In genomic region chrX:19772759-19773623, GRCh38 we compare ENCODE assay signal across 9 cellular contexts.
DNase-seq lines count a peak whose midpoint lies in the region; ATAC-seq lines count a peak whose summit lies in the region.
"Had no signal": no experiment of that assay in that cellular context is flagged by ENCODE, and none has a peak within 500 bp of the region (broad histone marks: within the 10 kb centered on the region; RNA-seq: fewer than 3 reads in every experiment).

No MANE protein-coding gene starts in this region.

- peak overlapping the region; percentile 86 for H3K27ac Mint-ChIP-seq in activated CD4-positive, alpha-beta T cell treated with anti-CD3 and anti-CD28 coated beads, Interleukin-2, amount 10 ng/mL, durations not matched to agents 7 days and 5 days
- peak overlapping the region; percentile 92 for H3K27ac Mint-ChIP-seq in activated naive CD8-positive, alpha-beta T cell

- ATAC-seq in HG03442 (IDR thresholded peaks at IDR 0.05; ENCODE audit: unreplicated experiment), result peak; percentile 45
- peak; percentile 8 for ATAC-seq in stimulated activated naive CD8-positive, alpha-beta T cell treated with anti-CD3 and anti-CD28 coated beads, Interleukin-15, Interleukin-2, amounts not matched to agents 100 U/mL and 50 U/mL, for 24 hours

- peaks cover 22% of the 10 kb centered on the region for H3K36me3 Mint-ChIP-seq in activated CD4-positive, alpha-beta T cell treated with anti-CD3 and anti-CD28 coated beads, Interleukin-2, amount 10 ng/mL, durations not matched to agents 7 days and 5 days (ENCODE audit: low read depth)
- peaks cover 2% of the 10 kb centered on the region for H3K36me3 Mint-ChIP-seq in activated naive CD8-positive, alpha-beta T cell

- peak overlapping the region; percentile 55 for H3K4me3 Mint-ChIP-seq in activated CD4-positive, alpha-beta T cell treated with anti-CD3 and anti-CD28 coated beads, Interleukin-2, amount 10 ng/mL, durations not matched to agents 7 days and 5 days
- H3K4me3 Mint-ChIP-seq in activated naive CD8-positive, alpha-beta T cell, result peak overlapping the region; percentile 69

- POLR2A ChIA-PET in activated CD4-positive, alpha-beta T cell treated with anti-CD3 and anti-CD28 coated beads, Interleukin-2, amount 10 ng/mL, durations not matched to agents 7 days and 5 days (lab: Charles Lee), result no interaction called here

- no peaks in the 10 kb centered on the region for H3K27me3 Mint-ChIP-seq in activated CD4-positive, alpha-beta T cell treated with anti-CD3 and anti-CD28 coated beads, Interleukin-2, amount 10 ng/mL, durations not matched to agents 7 days and 5 days
- no peaks in the 10 kb centered on the region for H3K27me3 Mint-ChIP-seq in activated naive CD8-positive, alpha-beta T cell

- DNase-seq in activated CD4-positive, alpha-beta T cell treated with anti-CD3 and anti-CD28 coated beads, Interleukin-2, amount 10 ng/mL, durations not matched to agents 7 days and 5 days, result no peak
- DNase-seq in activated CD4-positive, alpha-beta T cell treated with anti-CD3 and anti-CD28 coated beads, Interleukin-2, amount 50 U/mL, for 4 hours, result no peak
- no peak for DNase-seq in stimulated activated naive CD8-positive, alpha-beta T cell treated with anti-CD3 and anti-CD28 coated beads, Interleukin-15, Interleukin-2, amounts not matched to agents 100 U/mL and 50 U/mL, for 24 hours
- DNase-seq in T1000 (lab: John Stamatoyannopoulos, UW), result no peak
- DNase-seq in NCI-H510A (lab: John Stamatoyannopoulos, UW), result no peak
- DNase-seq in NOMO-1 treated with DMSO at 0.1 percent for 48 hours (lab: John Stamatoyannopoulos, UW; ENCODE audit: unreplicated experiment), result no peak
- DNase-seq: MV-4-11 had no signal

- no peaks in the 10 kb centered on the region for H3K9me3 Mint-ChIP-seq in activated CD4-positive, alpha-beta T cell treated with anti-CD3 and anti-CD28 coated beads, Interleukin-2, amount 10 ng/mL, durations not matched to agents 7 days and 5 days
- H3K9me3 Mint-ChIP-seq in activated naive CD8-positive, alpha-beta T cell (ENCODE audit: low read depth), result no peaks in the 10 kb centered on the region

- H3K4me1 Mint-ChIP-seq in activated CD4-positive, alpha-beta T cell treated with anti-CD3 and anti-CD28 coated beads, Interleukin-2, amount 10 ng/mL, durations not matched to agents 7 days and 5 days, result peaks cover 70% of the 10 kb centered on the region
- peaks cover 78% of the 10 kb centered on the region for H3K4me1 Mint-ChIP-seq in activated naive CD8-positive, alpha-beta T cell (ENCODE audit: low read depth)

- CTCF ChIA-PET in activated CD4-positive, alpha-beta T cell treated with anti-CD3 and anti-CD28 coated beads, Interleukin-2, amount 10 ng/mL, durations not matched to agents 7 days and 5 days (lab: Charles Lee), result interaction anchor here (1.0 to 1.4 kb wide), 2 partner anchors 23 kb away, joined by 3 read pairs; no protein-coding TSS in a partner anchor
